Comparison of ENCODE assay signal across 1 cellular context in the genomic region with DNA sequence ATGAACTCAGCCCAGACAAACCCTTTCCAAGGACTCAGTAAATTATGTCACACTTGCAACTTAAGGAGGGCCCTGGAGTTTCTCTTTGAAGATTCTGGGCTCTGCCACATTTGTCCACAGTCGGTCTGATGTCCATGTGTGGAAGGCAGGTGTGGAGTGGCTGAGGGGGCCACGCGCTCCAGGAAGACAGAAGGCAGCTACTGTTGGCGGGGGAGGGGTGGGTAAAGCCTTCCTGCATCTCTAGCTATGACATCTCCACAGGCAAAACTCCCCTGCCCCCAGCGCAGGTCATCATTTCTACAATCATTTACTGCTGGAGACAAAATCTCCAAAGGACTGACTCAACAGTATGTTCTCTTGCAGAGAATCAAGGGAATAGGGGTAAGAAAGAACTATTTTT.
TF ChIP-seq lines count a peak whose summit lies in the region.

No MANE protein-coding gene starts in this region.

TF ChIP-seq in H1, 55 proteins besides CTCF, POLR2A, EP300 and RAD21:
- TF ChIP-seq SP2 (IDR thresholded peaks at IDR 0.05; ENCODE audit: low read length) (no peak), FOSL1 (IDR thresholded peaks at IDR 0.05; ENCODE audit: insufficient read depth, low read depth, low read length) (no peak), SP4 (IDR thresholded peaks at IDR 0.05; ENCODE audit: low read length) (no peak), TAF7 (optimal IDR thresholded peaks at IDR 0.05; ENCODE audit: borderline replicate concordance, low read depth, low read length) (no peak), KDM4A (IDR thresholded peaks at IDR 0.05; ENCODE audit: low read depth, low read length, severe bottlenecking) (no peak), CTBP2 (IDR thresholded peaks at IDR 0.05; ENCODE audit: borderline replicate concordance, insufficient read depth, insufficient read length, low read length) (no peak), RNF2 (IDR thresholded peaks at IDR 0.05; ENCODE audit: borderline replicate concordance, low read depth, low read length, missing control alignments, poor library complexity, severe bottlenecking) (no peak), CBX8 (IDR thresholded peaks at IDR 0.05; ENCODE audit: borderline replicate concordance, low read depth, low read length) (no peak)
- TF ChIP-seq, protein P1, sequence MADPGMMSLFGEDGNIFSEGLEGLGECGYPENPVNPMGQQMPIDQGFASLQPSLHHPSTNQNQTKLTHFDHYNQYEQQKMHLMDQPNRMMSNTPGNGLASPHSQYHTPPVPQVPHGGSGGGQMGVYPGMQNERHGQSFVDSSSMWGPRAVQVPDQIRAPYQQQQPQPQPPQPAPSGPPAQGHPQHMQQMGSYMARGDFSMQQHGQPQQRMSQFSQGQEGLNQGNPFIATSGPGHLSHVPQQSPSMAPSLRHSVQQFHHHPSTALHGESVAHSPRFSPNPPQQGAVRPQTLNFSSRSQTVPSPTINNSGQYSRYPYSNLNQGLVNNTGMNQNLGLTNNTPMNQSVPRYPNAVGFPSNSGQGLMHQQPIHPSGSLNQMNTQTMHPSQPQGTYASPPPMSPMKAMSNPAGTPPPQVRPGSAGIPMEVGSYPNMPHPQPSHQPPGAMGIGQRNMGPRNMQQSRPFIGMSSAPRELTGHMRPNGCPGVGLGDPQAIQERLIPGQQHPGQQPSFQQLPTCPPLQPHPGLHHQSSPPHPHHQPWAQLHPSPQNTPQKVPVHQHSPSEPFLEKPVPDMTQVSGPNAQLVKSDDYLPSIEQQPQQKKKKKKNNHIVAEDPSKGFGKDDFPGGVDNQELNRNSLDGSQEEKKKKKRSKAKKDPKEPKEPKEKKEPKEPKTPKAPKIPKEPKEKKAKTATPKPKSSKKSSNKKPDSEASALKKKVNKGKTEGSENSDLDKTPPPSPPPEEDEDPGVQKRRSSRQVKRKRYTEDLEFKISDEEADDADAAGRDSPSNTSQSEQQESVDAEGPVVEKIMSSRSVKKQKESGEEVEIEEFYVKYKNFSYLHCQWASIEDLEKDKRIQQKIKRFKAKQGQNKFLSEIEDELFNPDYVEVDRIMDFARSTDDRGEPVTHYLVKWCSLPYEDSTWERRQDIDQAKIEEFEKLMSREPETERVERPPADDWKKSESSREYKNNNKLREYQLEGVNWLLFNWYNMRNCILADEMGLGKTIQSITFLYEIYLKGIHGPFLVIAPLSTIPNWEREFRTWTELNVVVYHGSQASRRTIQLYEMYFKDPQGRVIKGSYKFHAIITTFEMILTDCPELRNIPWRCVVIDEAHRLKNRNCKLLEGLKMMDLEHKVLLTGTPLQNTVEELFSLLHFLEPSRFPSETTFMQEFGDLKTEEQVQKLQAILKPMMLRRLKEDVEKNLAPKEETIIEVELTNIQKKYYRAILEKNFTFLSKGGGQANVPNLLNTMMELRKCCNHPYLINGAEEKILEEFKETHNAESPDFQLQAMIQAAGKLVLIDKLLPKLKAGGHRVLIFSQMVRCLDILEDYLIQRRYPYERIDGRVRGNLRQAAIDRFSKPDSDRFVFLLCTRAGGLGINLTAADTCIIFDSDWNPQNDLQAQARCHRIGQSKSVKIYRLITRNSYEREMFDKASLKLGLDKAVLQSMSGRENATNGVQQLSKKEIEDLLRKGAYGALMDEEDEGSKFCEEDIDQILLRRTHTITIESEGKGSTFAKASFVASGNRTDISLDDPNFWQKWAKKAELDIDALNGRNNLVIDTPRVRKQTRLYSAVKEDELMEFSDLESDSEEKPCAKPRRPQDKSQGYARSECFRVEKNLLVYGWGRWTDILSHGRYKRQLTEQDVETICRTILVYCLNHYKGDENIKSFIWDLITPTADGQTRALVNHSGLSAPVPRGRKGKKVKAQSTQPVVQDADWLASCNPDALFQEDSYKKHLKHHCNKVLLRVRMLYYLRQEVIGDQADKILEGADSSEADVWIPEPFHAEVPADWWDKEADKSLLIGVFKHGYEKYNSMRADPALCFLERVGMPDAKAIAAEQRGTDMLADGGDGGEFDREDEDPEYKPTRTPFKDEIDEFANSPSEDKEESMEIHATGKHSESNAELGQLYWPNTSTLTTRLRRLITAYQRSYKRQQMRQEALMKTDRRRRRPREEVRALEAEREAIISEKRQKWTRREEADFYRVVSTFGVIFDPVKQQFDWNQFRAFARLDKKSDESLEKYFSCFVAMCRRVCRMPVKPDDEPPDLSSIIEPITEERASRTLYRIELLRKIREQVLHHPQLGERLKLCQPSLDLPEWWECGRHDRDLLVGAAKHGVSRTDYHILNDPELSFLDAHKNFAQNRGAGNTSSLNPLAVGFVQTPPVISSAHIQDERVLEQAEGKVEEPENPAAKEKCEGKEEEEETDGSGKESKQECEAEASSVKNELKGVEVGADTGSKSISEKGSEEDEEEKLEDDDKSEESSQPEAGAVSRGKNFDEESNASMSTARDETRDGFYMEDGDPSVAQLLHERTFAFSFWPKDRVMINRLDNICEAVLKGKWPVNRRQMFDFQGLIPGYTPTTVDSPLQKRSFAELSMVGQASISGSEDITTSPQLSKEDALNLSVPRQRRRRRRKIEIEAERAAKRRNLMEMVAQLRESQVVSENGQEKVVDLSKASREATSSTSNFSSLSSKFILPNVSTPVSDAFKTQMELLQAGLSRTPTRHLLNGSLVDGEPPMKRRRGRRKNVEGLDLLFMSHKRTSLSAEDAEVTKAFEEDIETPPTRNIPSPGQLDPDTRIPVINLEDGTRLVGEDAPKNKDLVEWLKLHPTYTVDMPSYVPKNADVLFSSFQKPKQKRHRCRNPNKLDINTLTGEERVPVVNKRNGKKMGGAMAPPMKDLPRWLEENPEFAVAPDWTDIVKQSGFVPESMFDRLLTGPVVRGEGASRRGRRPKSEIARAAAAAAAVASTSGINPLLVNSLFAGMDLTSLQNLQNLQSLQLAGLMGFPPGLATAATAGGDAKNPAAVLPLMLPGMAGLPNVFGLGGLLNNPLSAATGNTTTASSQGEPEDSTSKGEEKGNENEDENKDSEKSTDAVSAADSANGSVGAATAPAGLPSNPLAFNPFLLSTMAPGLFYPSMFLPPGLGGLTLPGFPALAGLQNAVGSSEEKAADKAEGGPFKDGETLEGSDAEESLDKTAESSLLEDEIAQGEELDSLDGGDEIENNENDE (IDR thresholded peaks at IDR 0.05; ENCODE audit: insufficient replicate concordance, low read length), result no peak
